ENCODE assay signal across 12 cellular contexts in genomic region chr7:101554584-101555268, GRCh38.
"Had no signal": no experiment of that assay in that cellular context is flagged by ENCODE, and none has a peak within 500 bp of the region (broad histone marks: within the 10 kb centered on the region; RNA-seq: fewer than 3 reads in every experiment).

No MANE protein-coding gene starts in this region.

- DNase-seq: activated CD4-positive, alpha-beta T cell treated with anti-CD3 and anti-CD28 coated beads, Interleukin-2, amount 50 U/mL, for 48 hours; anterior cingulate cortex; cerebellar nuclear complex; erythroblast; heart right ventricle; sigmoid colon had no signal

- ATAC-seq: gastroesophageal sphincter, heart right ventricle, upper lobe of right lung had no signal

- H3K4me3 ChIP-seq: gastroesophageal sphincter, heart right ventricle, neural progenitor cell, sigmoid colon, spleen, upper lobe of right lung had no signal

- H3K36me3 ChIP-seq: gastroesophageal sphincter, heart right ventricle, neural progenitor cell, sigmoid colon, spleen, upper lobe of right lung had no signal

- H3K27ac Mint-ChIP-seq: neural progenitor cell; stimulated activated naive CD8-positive, alpha-beta T cell treated with anti-CD3 and anti-CD28 coated beads, Interleukin-15, Interleukin-2, amounts not matched to agents 100 ng/mL and 50 ng/mL, for 24 hours had no signal

- H3K27me3 ChIP-seq: neural progenitor cell, upper lobe of right lung had no signal

- H3K4me3 Mint-ChIP-seq: neural progenitor cell; stimulated activated naive CD8-positive, alpha-beta T cell treated with anti-CD3 and anti-CD28 coated beads, Interleukin-15, Interleukin-2, amounts not matched to agents 100 ng/mL and 50 ng/mL, for 24 hours had no signal

- H3K9me3 Mint-ChIP-seq: neural progenitor cell; stimulated activated naive CD8-positive, alpha-beta T cell treated with anti-CD3 and anti-CD28 coated beads, Interleukin-15, Interleukin-2, amounts not matched to agents 100 ng/mL and 50 ng/mL, for 24 hours had no signal

- H3K4me1 ChIP-seq: gastroesophageal sphincter, heart right ventricle, neural progenitor cell, parathyroid adenoma, sigmoid colon, spleen, upper lobe of right lung had no signal

- H3K9me3 ChIP-seq: gastroesophageal sphincter, heart right ventricle, sigmoid colon, spleen, upper lobe of right lung had no signal
